Comparison of ENCODE assay signal across 24 cellular contexts in the genomic region with DNA sequence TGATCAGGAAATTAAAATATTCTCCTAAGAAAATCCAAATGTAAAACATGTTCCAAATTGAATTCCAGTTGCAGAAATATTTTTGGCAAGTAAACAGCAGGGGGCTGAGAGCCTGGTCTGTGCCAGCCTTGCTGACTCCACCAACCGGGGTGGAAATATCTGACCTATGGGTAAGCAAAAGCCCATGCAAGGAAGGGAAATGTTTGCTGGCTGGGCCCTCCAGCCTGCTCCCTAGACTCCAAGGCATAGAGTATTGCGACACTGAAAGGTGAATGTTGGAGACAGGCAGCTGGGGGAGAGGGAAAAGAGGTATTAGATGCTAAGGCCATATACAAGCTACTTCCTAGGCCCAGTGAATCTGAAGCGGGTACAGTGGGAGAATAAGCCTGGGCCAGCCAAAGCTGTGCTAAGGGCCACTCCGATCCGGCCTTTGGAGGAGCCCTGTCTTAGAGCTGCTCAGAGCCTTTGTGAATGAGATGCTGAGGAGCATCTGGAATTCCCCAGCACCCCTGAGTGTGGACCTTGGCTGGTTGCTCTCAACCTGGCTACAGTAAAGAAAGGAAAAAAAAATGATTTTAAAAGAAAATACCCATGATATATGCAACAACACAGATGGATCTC. TPM values are rescaled to one million over a fixed set of nuclear protein-coding genes. Genes with fewer than 3 reads are reported as not detected.
DNase-seq lines count a peak whose midpoint lies in the region; ATAC-seq and TF ChIP-seq lines count a peak whose summit lies in the region.
"Had no signal": no experiment of that assay in that cellular context is flagged by ENCODE, and none has a peak within 500 bp of the region (broad histone marks: within the 10 kb centered on the region; RNA-seq: fewer than 3 reads in every experiment).

No MANE protein-coding gene starts in this region.

- no peak overlapping the region for H3K27ac Mint-ChIP-seq in GM23338
- H3K27ac Mint-ChIP-seq: activated CD4-positive, alpha-beta T cell treated with anti-CD3 and anti-CD28 coated beads, Interleukin-2, amount 10 ng/mL, durations not matched to agents 24 days and 14 days; activated naive CD4-positive, alpha-beta T cell treated with anti-CD3 and anti-CD28 coated beads, Interleukin-2, amount 50 U/mL, for 24 hours; endodermal cell; H9; naive thymus-derived CD4-positive, alpha-beta T cell had no signal

- TF ChIP-seq CTCF in GM23338 (conservative IDR thresholded peaks at IDR 0.05; ENCODE audit: low read depth in 2 of 2) (no peak), coronary artery (IDR thresholded peaks at IDR 0.05) (no peak), parathyroid adenoma (IDR thresholded peaks at IDR 0.05) (no peak)

- H3K9me3 ChIP-seq in parathyroid adenoma (ENCODE audit: control insufficient read depth, low read length) = no peaks in the 10 kb centered on the region
- H3K9me3 ChIP-seq: BLaER1, lower lobe of right lung, SJCRH30, thyroid gland had no signal

- H3K79me2 ChIP-seq in GM23338 (replicated peaks; ENCODE audit: insufficient read depth) = no peaks in the 10 kb centered on the region
- no peaks in the 10 kb centered on the region for H3K79me2 ChIP-seq in parathyroid adenoma

- no peak overlapping the region for H3K27ac ChIP-seq in GM23338 (ENCODE audit: low read depth)
- peak overlapping the region; percentile 13 to 71 for H3K27ac ChIP-seq in coronary artery
- H3K27ac ChIP-seq in parathyroid adenoma = no peak overlapping the region
- H3K27ac ChIP-seq: BLaER1, foreskin keratinocyte, lower lobe of right lung, SJCRH30, thyroid gland, WERI-Rb-1 had no signal

- H3F3A ChIP-seq in GM23338 (replicated peaks; ENCODE audit: low read depth) = no peaks in the 10 kb centered on the region

- H3K4me1 ChIP-seq in GM23338 (ENCODE audit: insufficient read depth) (no peaks in the 10 kb centered on the region), parathyroid adenoma (peaks cover 5% of the 10 kb centered on the region)
- H3K4me1 ChIP-seq: BLaER1, foreskin keratinocyte, lower lobe of right lung, SJCRH30 had no signal

- no peak overlapping the region for H3K9ac ChIP-seq in parathyroid adenoma
- H3K9ac ChIP-seq: BLaER1 had no signal

- peak overlapping the region; percentile 63; the same call in 1 of the 2 replicates for H2AFZ ChIP-seq in GM23338
- peak overlapping the region; percentile 39 for H2AFZ ChIP-seq in parathyroid adenoma

- H3K4me1 Mint-ChIP-seq in GM23338 = peaks cover 9% of the 10 kb centered on the region; the same call in 2 of the 3 replicates
- H3K4me1 Mint-ChIP-seq: activated CD4-positive, alpha-beta T cell treated with anti-CD3 and anti-CD28 coated beads, Interleukin-2, amount 10 ng/mL, durations not matched to agents 24 days and 14 days; stimulated activated naive CD8-positive, alpha-beta T cell treated with anti-CD3 and anti-CD28 coated beads, Interleukin-15, amount 100 ng/mL, for 72 hours had no signal

- no peaks in the 10 kb centered on the region for H3K27me3 ChIP-seq in GM23338 (ENCODE audit: insufficient read depth)
- no peaks in the 10 kb centered on the region for H3K27me3 ChIP-seq in parathyroid adenoma (ENCODE audit: control insufficient read depth, insufficient read depth, low read length)
- H3K27me3 ChIP-seq: BLaER1, foreskin keratinocyte, SJCRH30, thyroid gland had no signal

- peaks cover 5% of the 10 kb centered on the region; the same call in 1 of the 2 replicates for H3K9me2 ChIP-seq in GM23338 (ENCODE audit: insufficient read depth)

- H3K9me3 Mint-ChIP-seq in GM23338 = no peaks in the 10 kb centered on the region
- H3K9me3 Mint-ChIP-seq: activated naive CD4-positive, alpha-beta T cell treated with anti-CD3 and anti-CD28 coated beads, Interleukin-2, amount 50 U/mL, for 24 hours; endodermal cell; H9; naive thymus-derived CD4-positive, alpha-beta T cell; stimulated activated naive CD8-positive, alpha-beta T cell treated with anti-CD3 and anti-CD28 coated beads, Interleukin-15, amount 100 ng/mL, for 72 hours had no signal

- DNase-seq in GM23338 (ENCODE audit: low spot score) = no peak
- DNase-seq in LHCN-M2 (ENCODE audit: low read depth) = peak; percentile 9
- DNase-seq in coronary artery (ENCODE audit: low spot score) = no peak
- no peak for DNase-seq in GF-D8 (lab: John Stamatoyannopoulos, UW)
- no peak for DNase-seq in NCI-H1092 (lab: John Stamatoyannopoulos, UW)
- DNase-seq: activated CD4-positive, alpha-beta T cell treated with anti-CD3 and anti-CD28 coated beads, Interleukin-2, amount 10 ng/mL, durations not matched to agents 24 days and 14 days; anterior cingulate cortex; endodermal cell; foreskin keratinocyte; H9; lower lobe of right lung; naive thymus-derived CD4-positive, alpha-beta T cell; NCI-H1048; NCI-H1694 treated with DMSO at 0.1 percent for 48 hours; NCI-H510A; SJCRH30; stimulated activated CD4-positive, alpha-beta T cell treated with anti-CD3 and anti-CD28 coated beads, Interleukin-1b, Interleukin-23, amount 100 ng/mL, for 48 hours; stimulated activated naive CD8-positive, alpha-beta T cell treated with anti-CD3 and anti-CD28 coated beads, Interleukin-15, amount 100 ng/mL, for 72 hours; thyroid gland; WERI-Rb-1 had no signal

- H4K20me1 ChIP-seq in GM23338 (replicated peaks; ENCODE audit: insufficient read depth) = no peaks in the 10 kb centered on the region
- H4K20me1 ChIP-seq: BLaER1 had no signal

- no peaks in the 10 kb centered on the region for H3K36me3 ChIP-seq in GM23338 (ENCODE audit: insufficient read depth)
- no peaks in the 10 kb centered on the region for H3K36me3 ChIP-seq in parathyroid adenoma (ENCODE audit: control insufficient read depth, insufficient read depth, low read length)
- H3K36me3 ChIP-seq: BLaER1, lower lobe of right lung, SJCRH30, thyroid gland, WERI-Rb-1 had no signal

- no peak overlapping the region for H3K4me3 Mint-ChIP-seq in GM23338
- H3K4me3 Mint-ChIP-seq: activated CD4-positive, alpha-beta T cell treated with anti-CD3 and anti-CD28 coated beads, Interleukin-2, amount 10 ng/mL, durations not matched to agents 24 days and 14 days; activated naive CD4-positive, alpha-beta T cell treated with anti-CD3 and anti-CD28 coated beads, Interleukin-2, amount 50 U/mL, for 24 hours; endodermal cell; H9; naive thymus-derived CD4-positive, alpha-beta T cell; stimulated activated naive CD8-positive, alpha-beta T cell treated with anti-CD3 and anti-CD28 coated beads, Interleukin-15, amount 100 ng/mL, for 72 hours had no signal

- ATAC-seq in GM23338 (peak; percentile 76), HG03460 (IDR thresholded peaks at IDR 0.05; ENCODE audit: unreplicated experiment) (no peak)
- ATAC-seq: foreskin keratinocyte; lower lobe of right lung; naive thymus-derived CD4-positive, alpha-beta T cell; stimulated activated naive CD8-positive, alpha-beta T cell treated with anti-CD3 and anti-CD28 coated beads, Interleukin-15, amount 100 ng/mL, for 72 hours had no signal

- H3K4me3 ChIP-seq in GM23338 = no peak overlapping the region
- peak overlapping the region; percentile 16 for H3K4me3 ChIP-seq in coronary artery
- H3K4me3 ChIP-seq in parathyroid adenoma (ENCODE audit: low read depth, low read length) = no peak overlapping the region
- H3K4me3 ChIP-seq: BLaER1, lower lobe of right lung, SJCRH30, thyroid gland had no signal

- H3K36me3 Mint-ChIP-seq in GM23338 (ENCODE audit: low read depth) = no peaks in the 10 kb centered on the region
- H3K36me3 Mint-ChIP-seq: activated naive CD4-positive, alpha-beta T cell treated with anti-CD3 and anti-CD28 coated beads, Interleukin-2, amount 50 U/mL, for 24 hours; naive thymus-derived CD4-positive, alpha-beta T cell had no signal

- H3K4me2 ChIP-seq in GM23338 (no peak overlapping the region), parathyroid adenoma (ENCODE audit: low read length) (no peak overlapping the region)
- H3K4me2 ChIP-seq: BLaER1 had no signal

- H3K27me3 Mint-ChIP-seq in GM23338 (ENCODE audit: insufficient read depth, low read depth, poor library complexity) = peaks cover 7% of the 10 kb centered on the region
- H3K27me3 Mint-ChIP-seq: activated naive CD4-positive, alpha-beta T cell treated with anti-CD3 and anti-CD28 coated beads, Interleukin-2, amount 50 U/mL, for 24 hours; stimulated activated naive CD8-positive, alpha-beta T cell treated with anti-CD3 and anti-CD28 coated beads, Interleukin-15, amount 100 ng/mL, for 72 hours had no signal

TF ChIP-seq in GM23338, 12 proteins besides CTCF, POLR2A, EP300 and RAD21 (continues in another document):
- TF ChIP-seq CREB1 (CRISPR knock-in tag; IDR thresholded peaks at IDR 0.05; ENCODE audit: low read depth) (no peak), POLR2AphosphoS5 (IDR thresholded peaks at IDR 0.05; ENCODE audit: low read depth) (no peak), NANOG (IDR thresholded peaks at IDR 0.05; ENCODE audit: borderline replicate concordance) (no peak)
- TF ChIP-seq, protein P1, sequence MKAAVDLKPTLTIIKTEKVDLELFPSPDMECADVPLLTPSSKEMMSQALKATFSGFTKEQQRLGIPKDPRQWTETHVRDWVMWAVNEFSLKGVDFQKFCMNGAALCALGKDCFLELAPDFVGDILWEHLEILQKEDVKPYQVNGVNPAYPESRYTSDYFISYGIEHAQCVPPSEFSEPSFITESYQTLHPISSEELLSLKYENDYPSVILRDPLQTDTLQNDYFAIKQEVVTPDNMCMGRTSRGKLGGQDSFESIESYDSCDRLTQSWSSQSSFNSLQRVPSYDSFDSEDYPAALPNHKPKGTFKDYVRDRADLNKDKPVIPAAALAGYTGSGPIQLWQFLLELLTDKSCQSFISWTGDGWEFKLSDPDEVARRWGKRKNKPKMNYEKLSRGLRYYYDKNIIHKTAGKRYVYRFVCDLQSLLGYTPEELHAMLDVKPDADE (IDR thresholded peaks at IDR 0.05) = no peak

RNA-seq across cellular contexts. Expression of a gene that starts 24.9 kb away (rescaled TPM):
- 48.9 and 51.0 TPM in 2 replicates for total RNA-seq in GM23338 (2014; rRNA removed; shearing (Covaris generic))
- 69.2 and 73.4 TPM in 2 replicates for polyA plus RNA-seq in GM23338 (2016; fragmentation: Nextera tagmentation; extraction: Ambion mirVana)
- total RNA-seq in LHCN-M2 (2014; rRNA removed) = 16.1 and 22.6 TPM in 2 replicates
- 22.2 TPM for polyA plus RNA-seq in LHCN-M2 (2012)

Comparison
In these comparisons a context has a peak if more than half of its experiments do, and no peak if none do; other contexts are left out.
1. H3K27ac ChIP-seq: peak in coronary artery (2 of 2); none in GM23338 (single experiment) and parathyroid adenoma (single experiment).